ENCODE assay signal across 8 cellular contexts in the genomic region with DNA sequence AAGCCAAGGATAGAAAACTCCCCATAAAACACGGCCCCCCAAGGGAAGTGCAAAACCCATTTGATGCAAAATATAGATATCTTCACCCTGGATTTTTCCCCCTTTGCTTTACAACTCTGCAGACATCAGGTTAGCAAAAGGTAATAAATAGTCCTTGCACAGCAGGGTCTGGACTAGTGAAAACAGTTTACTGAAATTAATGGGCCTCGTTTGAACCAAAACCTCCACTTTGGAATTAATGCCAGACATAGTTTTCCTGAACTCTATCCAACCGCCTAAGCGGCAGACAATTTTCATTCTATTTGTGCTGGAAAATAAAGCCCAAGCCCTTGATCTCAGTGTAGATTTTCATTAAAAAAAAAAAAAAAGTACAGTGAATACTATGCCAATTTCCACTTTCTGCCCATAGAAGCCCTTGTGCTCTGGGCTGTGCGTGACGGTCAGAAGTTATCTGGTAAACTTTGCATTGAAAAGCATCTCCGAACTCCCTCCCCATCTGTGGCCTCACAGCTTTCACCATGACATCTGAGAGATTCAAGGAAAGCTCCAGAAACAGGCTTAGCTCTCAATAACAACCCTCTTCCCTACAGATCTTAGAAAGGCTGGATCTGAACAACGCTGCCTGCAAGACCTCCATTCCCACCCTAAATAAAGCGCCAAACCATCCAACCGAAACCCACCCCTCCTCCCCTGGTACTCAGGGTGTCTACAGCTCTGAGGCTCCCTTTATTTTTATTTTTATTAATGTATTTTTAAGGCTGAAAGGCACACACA. TPM values are rescaled to one million over a fixed set of nuclear protein-coding genes. Genes with fewer than 3 reads are reported as not detected.
A peak's percentile ranks its signal among the peaks of the same experiment; 100 is the strongest.
DNase-seq lines count a peak whose midpoint lies in the region; ATAC-seq and TF ChIP-seq lines count a peak whose summit lies in the region.

No MANE protein-coding gene starts in this region.

- TF ChIP-seq POLR2A in esophagus muscularis mucosa (IDR thresholded peaks at IDR 0.05; ENCODE audit: low read depth) = no peak

- H3K9me3 ChIP-seq in SK-N-SH = no peaks in the 10 kb centered on the region
- H3K9me3 ChIP-seq in esophagus muscularis mucosa = no peaks in the 10 kb centered on the region

- peaks cover 66% of the 10 kb centered on the region for H3F3A ChIP-seq in SK-N-SH (replicated peaks; ENCODE audit: insufficient read depth)

- H3K9ac ChIP-seq in SK-N-SH = peak overlapping the region; percentile 75

- peak overlapping the region; percentile 11; the same call in 1 of the 2 replicates for H2AFZ ChIP-seq in SK-N-SH (ENCODE audit: low read depth)

- 6% methylated on average over 10 of the region's 10 CpGs for WGBS in SK-N-SH (ENCODE audit: low lambda C conversion rate)
- 5% methylated on average over 10 of the region's 10 CpGs for WGBS in esophagus muscularis mucosa

- peak overlapping the region; percentile 47 for H3K4me3 ChIP-seq in GM06990 (replicated peaks; ENCODE audit: low read depth, low read length)
- peak overlapping the region; percentile 34 to 38 for H3K4me3 ChIP-seq in SK-N-SH (ENCODE audit: low read depth in 2 of 2, low read length in 1 of 2)
- H3K4me3 ChIP-seq in esophagus muscularis mucosa = peak overlapping the region; percentile 28 to 49 (median 44)

- peak overlapping the region; percentile 81 for H3K4me2 ChIP-seq in SK-N-SH

- TF ChIP-seq RAD21 in SK-N-SH (IDR thresholded peaks at IDR 0.05; ENCODE audit: low read length) = no peak

- H3K36me3 ChIP-seq in GM06990 (ENCODE audit: control insufficient read depth, insufficient read depth, low read length) (no peaks in the 10 kb centered on the region), SK-N-SH (replicated peaks in 1 of 2; ENCODE audit: control insufficient read depth in 1 of 2, insufficient read depth in 2 of 2, low read length in 1 of 2) (no peaks in the 10 kb centered on the region), esophagus muscularis mucosa (no peaks in the 10 kb centered on the region)

- POLR2A ChIA-PET in SK-N-SH (lab: Yijun Ruan, JAX) = interaction anchor here (0.9 to 2.8 kb wide), 6 partner anchors 11 to 126 kb away, joined by 3 to 28 read pairs (median 6); a partner anchor contains a TSS

- DNase-seq in GM06990 (ENCODE audit: extremely low read depth, insufficient read length) (no peak), SK-N-SH (no peak), esophagus muscularis mucosa (ENCODE audit: extremely low spot score) (no peak), pons (ENCODE audit: low spot score) (peak; percentile 81), inferior parietal cortex (ENCODE audit: extremely low spot score) (no peak)
- no peak for DNase-seq in activated CD8-positive, alpha-beta memory T cell treated with anti-CD3 and anti-CD28 coated beads, Interleukin-2, amount 50 U/mL, for 48 hours
- no peak for DNase-seq in activated CD4-positive, alpha-beta T cell treated with anti-CD3 and anti-CD28 coated beads, Interleukin-2, amount 50 U/mL, for 48 hours

- TF ChIP-seq CTCF in GM06990 (IDR thresholded peaks at IDR 0.05; ENCODE audit: insufficient read depth, low read length, poor library complexity, severe bottlenecking) (no peak), SK-N-SH (IDR thresholded peaks at IDR 0.05) (no peak), esophagus muscularis mucosa (IDR thresholded peaks at IDR 0.05) (no peak)

- no peaks in the 10 kb centered on the region for H3K9me2 ChIP-seq in SK-N-SH

- intact Hi-C loops in esophagus muscularis mucosa (cut with DNase I) = no loop called here

- TF ChIP-seq EP300 in SK-N-SH (IDR thresholded peaks at IDR 0.05; ENCODE audit: borderline replicate concordance in 1 of 2, low read depth in 1 of 2, low read length in 1 of 2) (peak in 1 of 2 experiments; percentile 47; a peak in 2 of 4 replicates), esophagus muscularis mucosa (IDR thresholded peaks at IDR 0.05) (no peak)

- CTCF ChIA-PET in SK-N-SH (lab: Yijun Ruan, JAX) = interaction anchor here (0.9 to 24.4 kb wide), 9 partner anchors 10 to 164 kb away, joined by 3 to 484 read pairs (median 5); a partner anchor contains a TSS

- H4K20me1 ChIP-seq in SK-N-SH (ENCODE audit: insufficient read depth) = no peaks in the 10 kb centered on the region

- H3K27me3 ChIP-seq in GM06990 (replicated peaks; ENCODE audit: control insufficient read depth, insufficient read depth, low read length) (no peaks in the 10 kb centered on the region), SK-N-SH (ENCODE audit: insufficient read depth) (no peaks in the 10 kb centered on the region), esophagus muscularis mucosa (no peaks in the 10 kb centered on the region)

- H3K27ac ChIP-seq in SK-N-SH (ENCODE audit: low read depth in 2 of 2, low read length in 1 of 2) = peak overlapping the region; percentile 99 to 100
- peak overlapping the region; percentile 93 to 100 (median 98) for H3K27ac ChIP-seq in esophagus muscularis mucosa (replicated peaks in 1 of 4)

- ATAC-seq in HG02973 (IDR thresholded peaks at IDR 0.05; ENCODE audit: unreplicated experiment) = peak; percentile 6

- peaks cover 72 to 78% of the 10 kb centered on the region in 2 experiments for H3K4me1 ChIP-seq in SK-N-SH (ENCODE audit: control insufficient read depth in 1 of 2, insufficient read depth in 2 of 2, low read depth in 1 of 2, low read length in 1 of 2)
- peaks cover 81 to 98% (median 93%) of the 10 kb centered on the region in 4 donors for H3K4me1 ChIP-seq in esophagus muscularis mucosa

- H3K79me2 ChIP-seq in SK-N-SH (ENCODE audit: insufficient read depth) = peaks cover 8% of the 10 kb centered on the region; the same call in 1 of the 2 replicates

TF ChIP-seq in SK-N-SH, 30 proteins besides CTCF, POLR2A, EP300 and RAD21:
- TF ChIP-seq SMC3 (IDR thresholded peaks at IDR 0.05; ENCODE audit: low read depth, low read length) (0 out of 2 replicates have a peak, but pooled peaks have one; percentile 2), MXI1 (IDR thresholded peaks at IDR 0.05; ENCODE audit: low read depth, low read length) (no peak)
TF ChIP-seq in SK-N-SH: peak in this region for 1.

RNA-seq across cellular contexts. Expression of a gene that starts 11.0 kb away (rescaled TPM):
- polyA plus RNA-seq in SK-N-SH (2012; rRNA removed) = 10.9 and 17.1 TPM in 2 replicates
- polyA plus RNA-seq in SK-N-SH (2012; cell fraction: cytosol; rRNA removed) = 9.1 and 14.4 TPM in 2 replicates
- polyA plus RNA-seq in SK-N-SH (2012; cell fraction: nucleus; rRNA removed) = 16.2 and 16.9 TPM in 2 replicates
- total RNA-seq in esophagus muscularis mucosa = 100 to 1,000 TPM in 1 of 4 donors, 10 to 100 TPM in 3; 58.6 to 105 (median 98.4) TPM

RNA-seq across cellular contexts. Expression of a gene that starts 58.6 kb away (rescaled TPM):
- polyA plus RNA-seq in SK-N-SH (2012; rRNA removed) = 6.5 and 9.6 TPM in 2 replicates
- 8.0 and 8.5 TPM in 2 replicates for polyA plus RNA-seq in SK-N-SH (2012; cell fraction: cytosol; rRNA removed)
- polyA plus RNA-seq in SK-N-SH (2012; cell fraction: nucleus; rRNA removed) = 8.3 and 10.3 TPM in 2 replicates
- total RNA-seq in esophagus muscularis mucosa = 10 to 100 TPM; 37.1 to 63.0 (median 46.5) TPM
